In the genomic region with DNA sequence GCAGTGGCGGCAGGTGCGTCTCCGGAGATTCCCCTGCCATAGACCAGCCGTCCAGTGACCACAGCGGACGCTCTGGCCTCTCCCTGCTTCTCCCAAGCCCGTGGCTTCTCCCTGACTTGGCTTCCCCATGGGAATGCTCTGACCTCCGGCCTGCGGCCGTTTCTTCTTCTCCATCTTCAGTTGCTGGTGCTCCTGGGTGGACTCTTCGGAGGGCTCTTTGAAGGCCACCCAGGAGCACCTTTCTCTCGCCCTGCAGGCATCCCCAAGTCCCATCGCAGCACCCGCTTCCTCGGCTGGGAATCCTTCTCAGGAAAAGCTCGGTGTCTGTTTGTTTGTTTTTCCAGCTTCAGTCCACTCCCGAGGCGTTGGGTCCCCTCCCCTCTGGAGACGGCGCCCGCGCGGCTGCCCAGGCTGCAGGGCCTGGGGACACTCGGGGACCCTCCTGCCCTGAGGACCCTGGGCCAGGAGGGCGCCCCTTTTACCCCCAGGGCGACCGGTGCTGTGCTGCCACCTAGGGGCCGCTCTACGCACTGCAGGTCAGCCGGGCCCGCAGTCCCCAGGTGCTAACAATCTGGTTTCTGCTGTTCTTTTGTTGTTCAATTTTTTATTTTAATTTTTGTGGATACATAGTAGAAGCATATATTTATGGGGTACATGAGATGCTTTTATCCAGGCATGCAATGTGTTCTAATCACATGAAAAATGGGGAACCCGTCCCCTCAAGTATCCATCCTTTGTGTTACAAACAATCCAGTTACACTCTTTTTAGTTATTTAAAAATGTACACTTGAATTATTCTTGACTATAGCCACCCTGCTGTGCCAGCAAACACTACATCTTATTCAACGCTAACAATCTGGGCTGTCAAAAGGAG, we compare ENCODE assay signal across 8 cellular contexts.
A peak's percentile ranks its signal among the peaks of the same experiment; 100 is the strongest.
DNase-seq lines count a peak whose midpoint lies in the region; ATAC-seq and TF ChIP-seq lines count a peak whose summit lies in the region.

No MANE protein-coding gene starts in this region.

- H3K9me3 ChIP-seq in RWPE2 (ENCODE audit: severe bottlenecking): no peaks in the 10 kb centered on the region
- H3K9me3 ChIP-seq in thyroid gland: no peaks in the 10 kb centered on the region

- WGBS in thyroid gland, 2 donors: 39 to 40% methylated on average over 32 to 33 of the region's 33 CpGs

- DNase-seq in AG09309 (ENCODE audit: low read depth) (no peak), GM13977 (ENCODE audit: low spot score) (peak; percentile 46), RWPE2 (ENCODE audit: low spot score) (no peak), left cardiac atrium (no peak), thyroid gland (no peak)

- TF ChIP-seq CTCF in AG09309 (IDR thresholded peaks at IDR 0.05; ENCODE audit: control insufficient read depth, insufficient read depth, low read depth, low read length, missing control alignments): peak; percentile 85
- TF ChIP-seq CTCF in GM13977 (IDR thresholded peaks at IDR 0.05; ENCODE audit: extremely low read depth, insufficient read depth, missing control alignments): peak; percentile 73
- TF ChIP-seq CTCF in RWPE2 (IDR thresholded peaks at IDR 0.05; ENCODE audit: poor library complexity, severe bottlenecking): peak; percentile 95
- TF ChIP-seq CTCF in thyroid gland (IDR thresholded peaks at IDR 0.05): peak; percentile 32 to 79 (median 64)

- H3K27me3 ChIP-seq in RWPE2 (ENCODE audit: insufficient read depth, poor library complexity, severe bottlenecking): no peaks in the 10 kb centered on the region
- no peaks in the 10 kb centered on the region for H3K27me3 ChIP-seq in thyroid gland

- no peak for TF ChIP-seq POLR2A in thyroid gland (IDR thresholded peaks at IDR 0.05)

- intact Hi-C loops in left cardiac atrium (cut with DNase I) (no loop called here), thyroid gland (cut with DNase I) (loop anchor here (5.0 kb wide), 1 partner anchor 60 kb away; no protein-coding TSS in a partner anchor)

- in situ Hi-C loops in GM13977 (cut with MboI; ENCODE audit: low pct_unique_long_range_greater_than_20kb, low sequenced_read_pairs, unreplicated experiment): no loop called here

- H3K4me1 ChIP-seq in RWPE2 (ENCODE audit: insufficient read depth, poor library complexity, severe bottlenecking) (no peaks in the 10 kb centered on the region), thyroid gland (no peaks in the 10 kb centered on the region)

- H3K27ac ChIP-seq in RWPE2 (ENCODE audit: poor library complexity, severe bottlenecking): no peak overlapping the region
- no peak overlapping the region for H3K27ac ChIP-seq in thyroid gland

- no peaks in the 10 kb centered on the region for H3K36me3 ChIP-seq in RWPE2 (ENCODE audit: low read depth)
- no peaks in the 10 kb centered on the region for H3K36me3 ChIP-seq in thyroid gland

- no peak for ATAC-seq in RWPE2 (ENCODE audit: low read depth)
- peak; percentile 31 to 34 for ATAC-seq in left cardiac atrium
- no peak for ATAC-seq in GM21723 (IDR thresholded peaks at IDR 0.05; ENCODE audit: unreplicated experiment)
- ATAC-seq in GM21390 (IDR thresholded peaks at IDR 0.05; ENCODE audit: unreplicated experiment): no peak
- ATAC-seq in HG03469 (IDR thresholded peaks at IDR 0.05; ENCODE audit: unreplicated experiment): no peak

- no peak overlapping the region for H3K4me3 ChIP-seq in AG09309 (ENCODE audit: control insufficient read depth, low read depth, low read length)
- H3K4me3 ChIP-seq in RWPE2 (ENCODE audit: severe bottlenecking): no peak overlapping the region
- H3K4me3 ChIP-seq in thyroid gland (replicated peaks in 1 of 3): no peak overlapping the region

Comparison
In these comparisons a context has a peak if more than half of its experiments do, and no peak if none do; other contexts are left out.
1. ATAC-seq: peak in left cardiac atrium (2 of 2); none in RWPE2 (single experiment), GM21723 (single experiment), GM21390 (single experiment) and HG03469 (single experiment).
2. Peak in every context shown above with its lines, with median percentiles within 50 percentile points of each other: CTCF ChIP-seq.